1 cellular context compared by ENCODE assay signal in genomic region chr16:67036323-67036741, GRCh38.
TF ChIP-seq lines count a peak whose summit lies in the region.

No MANE protein-coding gene starts in this region.

TF ChIP-seq in SK-N-SH treated with all-trans-retinoic acid at 6 μM for 48 hours, 23 proteins besides CTCF, POLR2A, EP300 and RAD21 (continued from another document):
- TF ChIP-seq, protein P1, sequence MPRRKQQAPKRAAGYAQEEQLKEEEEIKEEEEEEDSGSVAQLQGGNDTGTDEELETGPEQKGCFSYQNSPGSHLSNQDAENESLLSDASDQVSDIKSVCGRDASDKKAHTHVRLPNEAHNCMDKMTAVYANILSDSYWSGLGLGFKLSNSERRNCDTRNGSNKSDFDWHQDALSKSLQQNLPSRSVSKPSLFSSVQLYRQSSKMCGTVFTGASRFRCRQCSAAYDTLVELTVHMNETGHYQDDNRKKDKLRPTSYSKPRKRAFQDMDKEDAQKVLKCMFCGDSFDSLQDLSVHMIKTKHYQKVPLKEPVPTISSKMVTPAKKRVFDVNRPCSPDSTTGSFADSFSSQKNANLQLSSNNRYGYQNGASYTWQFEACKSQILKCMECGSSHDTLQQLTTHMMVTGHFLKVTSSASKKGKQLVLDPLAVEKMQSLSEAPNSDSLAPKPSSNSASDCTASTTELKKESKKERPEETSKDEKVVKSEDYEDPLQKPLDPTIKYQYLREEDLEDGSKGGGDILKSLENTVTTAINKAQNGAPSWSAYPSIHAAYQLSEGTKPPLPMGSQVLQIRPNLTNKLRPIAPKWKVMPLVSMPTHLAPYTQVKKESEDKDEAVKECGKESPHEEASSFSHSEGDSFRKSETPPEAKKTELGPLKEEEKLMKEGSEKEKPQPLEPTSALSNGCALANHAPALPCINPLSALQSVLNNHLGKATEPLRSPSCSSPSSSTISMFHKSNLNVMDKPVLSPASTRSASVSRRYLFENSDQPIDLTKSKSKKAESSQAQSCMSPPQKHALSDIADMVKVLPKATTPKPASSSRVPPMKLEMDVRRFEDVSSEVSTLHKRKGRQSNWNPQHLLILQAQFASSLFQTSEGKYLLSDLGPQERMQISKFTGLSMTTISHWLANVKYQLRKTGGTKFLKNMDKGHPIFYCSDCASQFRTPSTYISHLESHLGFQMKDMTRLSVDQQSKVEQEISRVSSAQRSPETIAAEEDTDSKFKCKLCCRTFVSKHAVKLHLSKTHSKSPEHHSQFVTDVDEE (CRISPR knock-in tag; IDR thresholded peaks at IDR 0.05), result peak; percentile 50; the same call in 1 of the 2 replicates
